Comparison of ENCODE assay signal across 12 cellular contexts in the genomic region with DNA sequence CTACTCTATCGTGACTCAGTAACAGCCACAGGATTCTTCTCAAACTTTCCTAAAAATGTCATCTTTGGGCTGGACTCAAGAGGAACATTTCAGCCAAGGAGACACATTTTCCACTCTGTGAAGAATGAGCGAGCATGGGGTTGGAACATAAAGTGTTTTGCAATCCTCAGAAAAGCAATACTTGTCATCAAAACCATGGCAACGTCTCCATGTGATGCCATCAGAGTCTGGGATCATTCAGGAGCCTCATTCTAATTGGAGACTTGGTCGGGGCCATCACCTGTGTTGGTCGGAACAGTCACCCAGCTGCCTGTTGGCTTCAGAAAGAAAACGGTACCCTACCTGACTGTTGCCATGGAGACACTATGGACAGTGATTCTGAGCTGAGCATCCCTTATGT. TPM values are rescaled to one million over a fixed set of nuclear protein-coding genes. Genes with fewer than 3 reads are reported as not detected.
DNase-seq lines count a peak whose midpoint lies in the region; ATAC-seq and TF ChIP-seq lines count a peak whose summit lies in the region.
"Had no signal": no experiment of that assay in that cellular context is flagged by ENCODE, and none has a peak within 500 bp of the region (broad histone marks: within the 10 kb centered on the region; RNA-seq: fewer than 3 reads in every experiment).

No MANE protein-coding gene starts in this region.

- H3K4me1 ChIP-seq in GM23248 (ENCODE audit: insufficient read depth) (peaks cover 3% of the 10 kb centered on the region; the same call in 1 of the 2 replicates), left lung (no peaks in the 10 kb centered on the region), suprapubic skin (peaks cover 3% of the 10 kb centered on the region)

- H3K27ac ChIP-seq in GM23248 (peak overlapping the region; percentile 40), cingulate gyrus (ENCODE audit: low read depth, low read length) (peak overlapping the region; percentile 66), left lung (no peak overlapping the region), suprapubic skin (peak overlapping the region; percentile 10)

- no peak overlapping the region for H3K4me2 ChIP-seq in GM23248 (ENCODE audit: unreplicated experiment)

- no peaks in the 10 kb centered on the region for H3K27me3 ChIP-seq in GM23248 (replicated peaks; ENCODE audit: insufficient read depth)
- H3K27me3 ChIP-seq in left lung = no peaks in the 10 kb centered on the region
- H3K27me3 ChIP-seq in suprapubic skin = no peaks in the 10 kb centered on the region

- TF ChIP-seq CTCF in left lung (IDR thresholded peaks at IDR 0.05) (no peak), suprapubic skin (IDR thresholded peaks at IDR 0.05) (no peak)

- H2AFZ ChIP-seq in GM23248 = no peak overlapping the region

- no peak for TF ChIP-seq POLR2A in suprapubic skin (IDR thresholded peaks at IDR 0.05)

- no peaks in the 10 kb centered on the region for H3K36me3 ChIP-seq in GM23248 (ENCODE audit: low read depth)
- no peaks in the 10 kb centered on the region for H3K36me3 ChIP-seq in left lung
- H3K36me3 ChIP-seq in suprapubic skin = no peaks in the 10 kb centered on the region

- no peak overlapping the region for H3K9ac ChIP-seq in GM23248

- WGBS in GM23248 (ENCODE audit: low coverage in 1 of 2, low lambda C conversion rate in 2 of 2, missing lambda C conversion rate in 2 of 2), 2 experiments = 1 to 4% methylated on average over 6 of the region's 6 CpGs
- WGBS in suprapubic skin = 60% methylated on average over 6 of the region's 6 CpGs

- peak; percentile 59 for TF ChIP-seq EP300 in suprapubic skin (IDR thresholded peaks at IDR 0.05)

- no peaks in the 10 kb centered on the region for H3F3A ChIP-seq in GM23248 (ENCODE audit: insufficient read depth)

- H3K79me2 ChIP-seq in GM23248 (ENCODE audit: insufficient read depth) = no peaks in the 10 kb centered on the region

- no peaks in the 10 kb centered on the region for H3K9me3 ChIP-seq in GM23248 (ENCODE audit: low read depth)
- no peaks in the 10 kb centered on the region for H3K9me3 ChIP-seq in left lung
- H3K9me3 ChIP-seq in suprapubic skin = no peaks in the 10 kb centered on the region

- ATAC-seq in left lung = peak; percentile 46
- no peak for ATAC-seq in HG03378 (IDR thresholded peaks at IDR 0.05; ENCODE audit: unreplicated experiment)

- intact Hi-C loops in left lung (cut with DNase I) = no loop called here

- H3K9me2 ChIP-seq in GM23248 (ENCODE audit: insufficient read depth) = no peaks in the 10 kb centered on the region; the same call in 1 of the 2 replicates

- peak; percentile 79 for DNase-seq in GM23248
- no peak for DNase-seq in left lung
- no peak for DNase-seq in suprapubic skin (ENCODE audit: low spot score in 2 of 2)
- DNase-seq in iPS-NIHi11 (ENCODE audit: low spot score) = no peak
- no peak for DNase-seq in NCI-H82 treated with DMSO at 0.1 percent for 48 hours (lab: John Stamatoyannopoulos, UW; ENCODE audit: unreplicated experiment)
- DNase-seq: activated CD4-positive, alpha-beta T cell treated with anti-CD3 and anti-CD28 coated beads for 48 hours; activated naive CD8-positive, alpha-beta T cell treated with anti-CD3 and anti-CD28 coated beads for 36 hours; CD4-positive, CD25-positive, alpha-beta regulatory T cell; NCI-H1092; SHP77 treated with DMSO at 0.1 percent for 48 hours had no signal

- H4K20me1 ChIP-seq in GM23248 (ENCODE audit: insufficient read depth) = no peaks in the 10 kb centered on the region

- in situ Hi-C loops in GM23248 (cut with MboI) = no loop called here

- H3K4me3 ChIP-seq in GM23248 (no peak overlapping the region), left lung (no peak overlapping the region), suprapubic skin (no peak overlapping the region)

RNA-seq across cellular contexts. Expression of a gene that starts 25.5 kb away (rescaled TPM):
- under 0.01 TPM in 2 replicates for total RNA-seq in GM23248 (2014; rRNA removed; shearing (Covaris generic))
- 0.09 TPM in 1 of 2 replicates, not detected in the other for polyA plus RNA-seq in GM23248 (2016; fragmentation: Nextera tagmentation; extraction: Ambion mirVana)
- total RNA-seq in left lung (1 to 10 TPM; 3.3 to 5.4 TPM), suprapubic skin (1 to 10 TPM in 1 of 4 donors, under 1 TPM in 3; 0.34 to 2.8 (median 0.78) TPM)
- total RNA-seq: activated naive CD8-positive, alpha-beta T cell treated with anti-CD3 and anti-CD28 coated beads for 36 hours; CD4-positive, CD25-positive, alpha-beta regulatory T cell had no signal
- polyA plus RNA-seq: CD4-positive, CD25-positive, alpha-beta regulatory T cell had no signal

Comparison
In these comparisons a context has a peak if more than half of its experiments do, and no peak if none do; other contexts are left out.
1. H3K27ac ChIP-seq: peak in GM23248 (single experiment), cingulate gyrus (single experiment) and suprapubic skin (single experiment); none in left lung (0 of 2).